ENCODE assay signal across 33 cellular contexts in the genomic region with DNA sequence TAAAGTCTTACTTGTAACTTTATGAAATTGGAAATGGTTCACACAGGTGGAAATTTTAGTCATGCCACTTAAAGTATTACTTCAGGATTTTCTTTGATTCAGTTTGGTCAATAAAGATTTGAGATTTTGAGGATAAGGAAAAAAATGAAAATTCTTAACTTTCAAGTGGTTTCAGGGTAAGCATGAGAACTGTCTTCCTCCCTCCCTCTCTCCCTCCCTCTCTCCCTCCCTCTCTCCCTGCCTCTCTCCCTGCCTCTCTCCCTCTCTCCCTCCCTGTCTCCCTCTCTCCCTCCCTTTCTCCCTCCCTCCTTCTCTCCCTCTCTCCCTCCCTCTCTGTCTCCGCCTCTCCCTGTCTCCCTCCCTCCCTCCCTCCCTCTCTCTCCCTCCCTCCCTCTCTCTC.
"Had no signal": no experiment of that assay in that cellular context is flagged by ENCODE, and none has a peak within 500 bp of the region (broad histone marks: within the 10 kb centered on the region; RNA-seq: fewer than 3 reads in every experiment).

No MANE protein-coding gene starts in this region.

- H3K4me3 ChIP-seq: adrenal gland, body of pancreas, breast epithelium had no signal

- H3K27ac Mint-ChIP-seq: activated B cell treated with CpG ODN at 0.5 μM for 24 hours; activated CD4-positive, alpha-beta memory T cell treated with anti-CD3 and anti-CD28 coated beads for 36 hours; activated CD4-positive, alpha-beta T cell treated with anti-CD3 and anti-CD28 coated beads for 36 hours; activated naive CD4-positive, alpha-beta T cell treated with anti-CD3 and anti-CD28 coated beads for 36 hours; activated naive CD4-positive, alpha-beta T cell treated with anti-CD3 and anti-CD28 coated beads, Interleukin-2, amount 50 U/mL, for 72 hours; activated naive CD8-positive, alpha-beta T cell treated with anti-CD3 and anti-CD28 coated beads for 36 hours had no signal

- H3K4me1 Mint-ChIP-seq: activated B cell treated with CpG ODN at 0.5 μM for 24 hours had no signal

- H3K4me1 ChIP-seq: body of pancreas, breast epithelium had no signal

- H3K27me3 ChIP-seq: adrenal gland, body of pancreas, brain microvascular endothelial cell, breast epithelium had no signal

- H3K36me3 ChIP-seq: breast epithelium had no signal

- H3K27me3 Mint-ChIP-seq: activated B cell treated with CpG ODN at 0.5 μM for 24 hours; activated CD4-positive, alpha-beta memory T cell treated with anti-CD3 and anti-CD28 coated beads for 36 hours; activated CD4-positive, alpha-beta T cell treated with anti-CD3 and anti-CD28 coated beads for 36 hours; activated naive CD8-positive, alpha-beta T cell treated with anti-CD3 and anti-CD28 coated beads for 36 hours; T-cell had no signal

- ATAC-seq: activated CD4-positive, alpha-beta T cell treated with anti-CD3 and anti-CD28 coated beads for 36 hours; activated naive CD4-positive, alpha-beta T cell treated with anti-CD3 and anti-CD28 coated beads, Interleukin-2, amount 50 U/mL, for 72 hours; body of pancreas; T-cell had no signal

- DNase-seq: activated B cell treated with CpG ODN at 0.5 μM for 24 hours; activated CD4-positive, alpha-beta memory T cell treated with anti-CD3 and anti-CD28 coated beads for 36 hours; activated CD4-positive, alpha-beta T cell treated with anti-CD3 and anti-CD28 coated beads for 36 hours; activated CD4-positive, alpha-beta T cell treated with anti-CD3 and anti-CD28 coated beads for 48 hours; activated CD4-positive, alpha-beta T cell treated with anti-CD3 and anti-CD28 coated beads, Interleukin-2, amount 50 U/mL, for 1 hour; activated CD4-positive, alpha-beta T cell treated with anti-CD3 and anti-CD28 coated beads, Interleukin-2, amount 50 U/mL, for 4 hours; activated CD4-positive, CD25-positive, alpha-beta regulatory T cell treated with anti-CD3 and anti-CD28 coated beads, Interleukin-2, amount 50 U/mL, for 72 hours; activated CD8-positive, alpha-beta memory T cell treated with anti-CD3 and anti-CD28 coated beads, Interleukin-2, amount 50 U/mL, for 4 hours; activated effector memory CD4-positive, alpha-beta T cell treated with anti-CD3 and anti-CD28 coated beads, Interleukin-2, amount 50 U/mL, for 16 hours; activated gamma-delta T cell treated with Interleukin-2 at 50 U/mL for 16 hours; activated naive CD4-positive, alpha-beta T cell; activated naive CD4-positive, alpha-beta T cell treated with anti-CD3 and anti-CD28 coated beads for 36 hours; activated naive CD4-positive, alpha-beta T cell treated with anti-CD3 and anti-CD28 coated beads, Interleukin-2, amount 50 U/mL, for 16 hours; activated naive CD8-positive, alpha-beta T cell treated with anti-CD3 and anti-CD28 coated beads for 36 hours; activated T-cell treated with anti-CD3 and anti-CD28 coated beads for 4 hours; activated T-cell treated with anti-CD3 and anti-CD28 coated beads, Interleukin-2, amount 50 U/mL, for 1 hour; activated T-cell treated with anti-CD3 and anti-CD28 coated beads, Interleukin-2, amount 50 U/mL, for 48 hours; adrenal gland; amniotic stem cell; aorta; body of pancreas; brain microvascular endothelial cell; central memory CD4-positive, alpha-beta T cell; T-cell; T-helper 2 cell; T-helper 9 cell had no signal

- H3K9me3 Mint-ChIP-seq: activated B cell treated with CpG ODN at 0.5 μM for 24 hours; activated CD4-positive, alpha-beta memory T cell treated with anti-CD3 and anti-CD28 coated beads for 36 hours; activated naive CD4-positive, alpha-beta T cell treated with anti-CD3 and anti-CD28 coated beads for 36 hours; activated naive CD4-positive, alpha-beta T cell treated with anti-CD3 and anti-CD28 coated beads, Interleukin-2, amount 50 U/mL, for 72 hours; activated naive CD8-positive, alpha-beta T cell treated with anti-CD3 and anti-CD28 coated beads for 36 hours; T-cell; T-helper 2 cell treated with Interferon-gamma antibody and Interleukin-4, amounts not matched to agents 5 μg/mL and 100 μg/mL, for 36 hours had no signal

- H3K27ac ChIP-seq: adrenal gland, body of pancreas, brain microvascular endothelial cell, breast epithelium, VCaP had no signal

- FAIRE-seq: astrocyte, colon, TTC549 had no signal

- H3K9me3 ChIP-seq: adrenal gland, body of pancreas, breast epithelium had no signal

- H3K4me3 Mint-ChIP-seq: activated B cell treated with CpG ODN at 0.5 μM for 24 hours; activated CD4-positive, alpha-beta memory T cell treated with anti-CD3 and anti-CD28 coated beads for 36 hours; activated CD4-positive, alpha-beta T cell treated with anti-CD3 and anti-CD28 coated beads for 36 hours; activated naive CD4-positive, alpha-beta T cell treated with anti-CD3 and anti-CD28 coated beads for 36 hours; activated naive CD8-positive, alpha-beta T cell treated with anti-CD3 and anti-CD28 coated beads for 36 hours; T-cell; T-helper 2 cell treated with Interferon-gamma antibody and Interleukin-4, amounts not matched to agents 5 μg/mL and 100 μg/mL, for 36 hours had no signal
